ENCODE assay signal across 13 cellular contexts in the genomic region with DNA sequence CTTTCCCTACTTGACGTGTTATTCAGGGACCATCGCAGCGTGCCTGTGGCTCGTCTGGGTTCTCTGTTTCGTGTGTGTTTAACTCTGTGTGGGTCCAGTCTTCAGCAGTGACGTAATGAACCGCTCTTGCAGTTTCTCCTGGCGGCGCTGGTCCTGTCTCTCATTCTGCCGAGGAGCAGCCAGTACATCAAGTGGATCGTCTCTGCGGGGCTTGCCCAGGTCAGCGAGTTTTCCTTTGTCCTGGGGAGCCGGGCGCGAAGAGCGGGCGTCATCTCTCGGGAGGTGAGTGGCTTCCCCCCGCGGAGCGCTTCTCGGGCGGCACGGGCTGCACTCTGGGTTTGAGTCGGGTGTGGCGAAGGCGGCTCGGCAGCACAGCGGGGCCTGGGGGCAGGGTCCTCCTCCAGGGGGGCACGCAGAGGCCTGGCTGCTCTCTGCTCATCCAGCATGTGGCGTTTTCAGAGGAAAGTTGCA. TPM values are rescaled to one million over a fixed set of nuclear protein-coding genes. Genes with fewer than 3 reads are reported as not detected.
A peak's percentile ranks its signal among the peaks of the same experiment; 100 is the strongest.
DNase-seq lines count a peak whose midpoint lies in the region; ATAC-seq and TF ChIP-seq lines count a peak whose summit lies in the region.
"Had no signal": no experiment of that assay in that cellular context is flagged by ENCODE, and none has a peak within 500 bp of the region (broad histone marks: within the 10 kb centered on the region; RNA-seq: fewer than 3 reads in every experiment).

No MANE protein-coding gene starts in this region.

- DNase-seq in ELF-1 (ENCODE audit: low read depth, low spot score): peak; percentile 46
- DNase-seq in NCI-H345 (lab: John Stamatoyannopoulos, UW): peak; percentile 83
- DNase-seq in fibroblast of the aortic adventitia (ENCODE audit: low read depth): peak; percentile 79
- peak; percentile 29 for DNase-seq in pons (ENCODE audit: low spot score)
- no peak for DNase-seq in GM13976 (ENCODE audit: low spot score)
- no peak for DNase-seq in dermis blood vessel endothelial cell
- DNase-seq: activated CD4-positive, CD25-positive, alpha-beta regulatory T cell treated with anti-CD3 and anti-CD28 coated beads, Interleukin-2, amount 50 U/mL, for 72 hours; activated effector memory CD4-positive, alpha-beta T cell treated with Interleukin-2 at 50 U/mL for 16 hours; CD8-positive, alpha-beta T cell; mucosa of descending colon; NCI-H526 treated with DMSO at 0.1 percent for 48 hours had no signal

- ATAC-seq in GM19397 (IDR thresholded peaks at IDR 0.05; ENCODE audit: unreplicated experiment) (no peak), HG02763 (IDR thresholded peaks at IDR 0.05; ENCODE audit: unreplicated experiment) (no peak)
- ATAC-seq: CD8-positive, alpha-beta T cell; mucosa of descending colon had no signal

- peak overlapping the region; percentile 44 for H3K4me3 ChIP-seq in fibroblast of the aortic adventitia (ENCODE audit: low read depth, low read length)
- H3K4me3 ChIP-seq: mucosa of descending colon had no signal

- no peak for TF ChIP-seq CTCF in fibroblast of the aortic adventitia (IDR thresholded peaks at IDR 0.05; ENCODE audit: insufficient read depth, low read length)
- no peak for TF ChIP-seq CTCF in GM13976 (IDR thresholded peaks at IDR 0.05; ENCODE audit: borderline replicate concordance, control extremely low read depth, extremely low read depth, insufficient read depth, missing control alignments)

- in situ Hi-C loops in GM13976 (cut with MboI; ENCODE audit: low sequenced_read_pairs, unreplicated experiment): no loop called here

RNA-seq across cellular contexts. Expression of a gene that starts 36.3 kb away (rescaled TPM):
- total RNA-seq in fibroblast of the aortic adventitia (ENCODE audit: low replicate concordance) (45.6 and 102 TPM in 2 replicates), dermis blood vessel endothelial cell (49.5 and 122 TPM in 2 replicates)

RNA-seq across cellular contexts. Expression of a gene that starts 57.7 kb away (rescaled TPM):
- total RNA-seq in fibroblast of the aortic adventitia (ENCODE audit: low replicate concordance) (8.3 and 9.8 TPM in 2 replicates), dermis blood vessel endothelial cell (10.0 and 10.2 TPM in 2 replicates)

Comparison
In these comparisons a context has a peak if more than half of its experiments do, and no peak if none do; other contexts are left out.
1. DNase-seq: peak in ELF-1 (single experiment), NCI-H345 (single experiment), fibroblast of the aortic adventitia (single experiment) and pons (single experiment); none in GM13976 (single experiment) and dermis blood vessel endothelial cell (single experiment).